In genomic region chr2:169892951-169893350, GRCh38 we compare ENCODE assay signal across 26 cellular contexts.
"Had no signal": no experiment of that assay in that cellular context is flagged by ENCODE, and none has a peak within 500 bp of the region (broad histone marks: within the 10 kb centered on the region; RNA-seq: fewer than 3 reads in every experiment).

No MANE protein-coding gene starts in this region.

- H3K27ac ChIP-seq: SK-N-MC, VCaP had no signal

- ATAC-seq: activated T-helper 17 cell treated with anti-CD3 and anti-CD28 coated beads, Interleukin-2, amount 50 U/mL, for 72 hours; T-cell had no signal

- H3K4me3 ChIP-seq: SK-N-MC had no signal

- DNase-seq: activated CD4-positive, alpha-beta memory T cell treated with anti-CD3 and anti-CD28 coated beads, Interleukin-2, amount 10 ng/mL, durations not matched to agents 7 days and 5 days; activated CD4-positive, alpha-beta T cell treated with anti-CD3 and anti-CD28 coated beads, Interleukin-2, amount 50 U/mL, for 1 hour; activated CD4-positive, CD25-positive, alpha-beta regulatory T cell; activated gamma-delta T cell; activated naive CD4-positive, alpha-beta T cell treated with anti-CD3 and anti-CD28 coated beads for 36 hours; activated T-cell treated with anti-CD3 and anti-CD28 coated beads for 4 hours; activated T-cell treated with anti-CD3 and anti-CD28 coated beads, Interleukin-2, amount 50 U/mL, for 48 hours; anterior cingulate cortex; cerebellar nuclear complex; NCI-H1092; NCI-H1417 treated with DMSO at 0.1 percent for 48 hours; NCI-H1694; NCI-H2029; NCI-H2107; NCI-H2171 treated with DMSO at 0.1 percent for 48 hours; NCI-H226; NCI-H526 treated with DMSO at 0.1 percent for 48 hours; NCI-H82; SIG-M5; T-cell; T-helper 2 cell; T1000 had no signal

- FAIRE-seq: TTC549 had no signal
